In the genomic region with DNA sequence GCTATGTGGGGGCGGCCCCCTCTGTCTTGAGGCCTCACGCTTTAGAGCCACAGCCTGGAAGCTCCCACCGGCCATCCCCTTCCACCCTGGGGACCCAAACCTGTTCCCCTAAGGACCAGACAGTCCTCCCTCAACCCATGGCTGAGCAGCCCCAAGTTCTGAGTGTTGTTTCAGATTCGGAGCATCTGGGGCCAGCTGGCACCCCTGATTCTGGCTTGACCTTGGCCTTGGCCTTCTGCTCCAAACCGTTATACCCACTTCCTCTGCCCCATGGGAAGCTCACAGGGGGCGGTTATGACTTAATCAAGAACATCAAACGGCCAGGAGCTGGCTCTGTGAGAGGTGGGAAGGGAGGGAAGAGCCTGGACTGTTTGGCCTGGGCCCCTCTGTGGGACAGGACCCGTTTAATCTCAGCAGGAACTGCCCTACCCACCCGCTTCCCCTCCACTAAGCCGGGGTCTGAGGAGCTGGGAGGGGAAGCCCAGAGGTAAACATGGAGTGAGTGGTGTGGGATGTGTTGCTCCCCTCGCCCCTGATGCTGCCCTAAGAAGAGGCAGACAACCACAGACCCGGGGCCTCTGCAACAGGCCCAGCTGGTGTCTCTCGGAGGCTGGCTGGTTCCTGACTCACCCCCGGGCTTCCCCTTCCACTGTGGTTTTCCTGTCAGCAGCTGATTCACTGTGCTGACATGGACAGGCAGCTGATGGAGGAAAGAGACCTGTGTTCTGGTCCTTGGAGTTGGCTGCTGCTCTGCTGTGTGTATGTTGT, we compare ENCODE assay signal across 8 cellular contexts. TPM values are rescaled to one million over a fixed set of nuclear protein-coding genes. Genes with fewer than 3 reads are reported as not detected.
DNase-seq lines count a peak whose midpoint lies in the region; ATAC-seq and TF ChIP-seq lines count a peak whose summit lies in the region.

No MANE protein-coding gene starts in this region.

- H3K36me3 ChIP-seq in SJSA1 = no peaks in the 10 kb centered on the region
- no peaks in the 10 kb centered on the region for H3K36me3 ChIP-seq in heart right ventricle
- H3K36me3 ChIP-seq in spleen = peaks cover 0 to 18% (median 0%) of the 10 kb centered on the region in 6 donors

- H4K8ac ChIP-seq in H9 (replicated peaks; ENCODE audit: insufficient read length, low read depth, low read length) = no peak overlapping the region

- H3K9me3 Mint-ChIP-seq in H9 = no peaks in the 10 kb centered on the region; a peak in 1 of 5 replicates

- no peak overlapping the region for H3K4ac ChIP-seq in H9 (ENCODE audit: low read depth, low read length)

- H3K27me3 Mint-ChIP-seq in H9 (ENCODE audit: low read depth) = peaks cover 30% of the 10 kb centered on the region

- no peak overlapping the region for H3K4me3 ChIP-seq in SJSA1
- peak overlapping the region in 2 of 10 donors; percentile 9 to 28 for H3K4me3 ChIP-seq in heart right ventricle
- peak overlapping the region in 5 of 8 donors; percentile 11 to 76 (median 22) for H3K4me3 ChIP-seq in spleen

- H2BK15ac ChIP-seq in H9 (ENCODE audit: low read depth, low read length) = no peak overlapping the region

- no peaks in the 10 kb centered on the region for H3K79me2 ChIP-seq in H9 (ENCODE audit: insufficient read depth, low read length)

- no peak overlapping the region for H2BK20ac ChIP-seq in H9 (ENCODE audit: low read depth, low read length, poor library complexity, severe bottlenecking)

- 36 to 46% methylated on average over 14 of the region's 14 CpGs for WGBS in heart right ventricle, 2 donors
- 6 to 13% (median 10%) methylated on average over 9 to 14 of the region's 14 CpGs for WGBS in spleen, 5 donors
- WGBS in H9 (ENCODE audit: extremely low coverage, insufficient read length, low lambda C conversion rate) = no CpG with 5 or more reads among the region's 14 CpGs

- H3K9me3 ChIP-seq in SJSA1 (replicated peaks) (no peaks in the 10 kb centered on the region), heart right ventricle (no peaks in the 10 kb centered on the region), spleen (no peaks in the 10 kb centered on the region), H9 (ENCODE audit: control insufficient read depth, low read depth, low read length) (no peaks in the 10 kb centered on the region)

- H2AK5ac ChIP-seq in H9 (ENCODE audit: insufficient read length, low read length) = no peak overlapping the region

- H3K23ac ChIP-seq in H9 (ENCODE audit: insufficient read length, low read depth, low read length) = no peak overlapping the region

- H3K4me3 Mint-ChIP-seq in H9 = no peak overlapping the region

- H3K36me3 Mint-ChIP-seq in H9 (ENCODE audit: insufficient read depth in 1 of 3, low read depth in 3 of 3) = no peaks in the 10 kb centered on the region; a peak in 1 of 7 replicates

- intact Hi-C loops in heart right ventricle (cut with DNase I) (loop anchor here in 6 of 10 donors (5.0 to 10.0 kb wide), 4 partner anchors 33 to 536 kb away; partner anchors contain the start of gene TSPAN18 (in 1 of the 6)), spleen (cut with DNase I; ENCODE audit: low total_unique reads) (loop anchor here (5.0 kb wide), 1 partner anchor 33 kb away; no protein-coding TSS in a partner anchor)

- peak; percentile 47 for ATAC-seq in GM18870 (IDR thresholded peaks at IDR 0.05; ENCODE audit: unreplicated experiment)
- ATAC-seq in HG03064 (IDR thresholded peaks at IDR 0.05; ENCODE audit: low read depth, unreplicated experiment) = peak; percentile 43
- peak in 4 of 8 donors; percentile 3 to 31 (median 20) for ATAC-seq in heart right ventricle

- no peak overlapping the region for H3K18ac ChIP-seq in H9 (ENCODE audit: insufficient read length, low read depth, low read length)

- H3K4me1 ChIP-seq in SJSA1 (replicated peaks) (peaks cover 53% of the 10 kb centered on the region), heart right ventricle (peaks cover 15 to 94% (median 69%) of the 10 kb centered on the region in 9 donors), spleen (peaks cover 45 to 96% (median 92%) of the 10 kb centered on the region in 6 donors), H9 (ENCODE audit: insufficient read depth, low read length) (no peaks in the 10 kb centered on the region; the same call in 1 of the 2 replicates)

- no peak overlapping the region for H2BK12ac ChIP-seq in H9 (ENCODE audit: insufficient read length, low read depth, low read length)

- no peak overlapping the region for H3T11ph ChIP-seq in H9 (ENCODE audit: low read length)

- H3K14ac ChIP-seq in H9 (ENCODE audit: insufficient read depth, low read length) = no peak overlapping the region

- TF ChIP-seq POLR2A in spleen (IDR thresholded peaks at IDR 0.05) = peak in 1 of 3 donors; percentile 29

- peaks cover 41 to 43% of the 10 kb centered on the region in 2 experiments for H3K4me1 Mint-ChIP-seq in H9

- H3K23me2 ChIP-seq in H9 (ENCODE audit: insufficient read length, low read depth, low read length, poor library complexity, severe bottlenecking) = peaks cover 9% of the 10 kb centered on the region

- H4K20me1 ChIP-seq in H9 (ENCODE audit: control insufficient read depth, insufficient read depth, insufficient read length) = no peaks in the 10 kb centered on the region

- TF ChIP-seq CTCF in heart right ventricle (IDR thresholded peaks at IDR 0.05) = no peak
- TF ChIP-seq CTCF in spleen (IDR thresholded peaks at IDR 0.05 in 8 of 11, conservative IDR thresholded peaks at IDR 0.05 in 3 of 11) = no peak
- no peak for TF ChIP-seq CTCF in H9 (conservative IDR thresholded peaks at IDR 0.05)

- DNase-seq in SJSA1 (ENCODE audit: low read depth in 1 of 2, low spot score in 2 of 2) = peak; percentile 92 to 97
- peak; percentile 87 for DNase-seq in activated naive CD4-positive, alpha-beta T cell treated with anti-CD3 and anti-CD28 coated beads, Interleukin-2, amount 50 U/mL, for 16 hours
- DNase-seq in heart right ventricle = peak; percentile 54 to 72
- DNase-seq in spleen = peak; percentile 95
- DNase-seq in DMS153 treated with DMSO at 0.1 percent for 48 hours (lab: John Stamatoyannopoulos, UW; ENCODE audit: unreplicated experiment) = no peak
- no peak for DNase-seq in H9

- H3K4me2 ChIP-seq in H9 (ENCODE audit: insufficient read depth, insufficient read length, low read length) = no peak overlapping the region

- H3K27ac ChIP-seq in SJSA1 (peak overlapping the region; percentile 78), heart right ventricle (peak overlapping the region; percentile 0 to 98 (median 78)), spleen (peak overlapping the region; percentile 31 to 95 (median 88)), H9 (ENCODE audit: insufficient read length, low read depth, low read length) (no peak overlapping the region)

- H3K27me3 ChIP-seq in SJSA1 (replicated peaks) = no peaks in the 10 kb centered on the region
- H3K27me3 ChIP-seq in heart right ventricle = no peaks in the 10 kb centered on the region
- H3K27me3 ChIP-seq in spleen (replicated peaks in 1 of 7) = no peaks in the 10 kb centered on the region
- H3K27me3 ChIP-seq in H9 (ENCODE audit: insufficient read depth, low read length) = no peaks in the 10 kb centered on the region; the same call in 1 of the 2 replicates

- no peak overlapping the region for H3K27ac Mint-ChIP-seq in H9

- H3K79me1 ChIP-seq in H9 (ENCODE audit: insufficient read depth, low read depth, low read length, poor library complexity, severe bottlenecking) = no peaks in the 10 kb centered on the region

- no peak overlapping the region for H4K5ac ChIP-seq in H9 (ENCODE audit: insufficient read length, low read depth, low read length)

- H3K56ac ChIP-seq in H9 (ENCODE audit: insufficient read length, low read depth, low read length) = no peak overlapping the region

- H2AFZ ChIP-seq in H9 (ENCODE audit: low read length) = no peak overlapping the region

- H4K91ac ChIP-seq in H9 (ENCODE audit: insufficient read length, low read depth, low read length) = no peak overlapping the region

- H3K9ac ChIP-seq in H9 (ENCODE audit: extremely low read depth, insufficient read length, low read length) = no peak overlapping the region

- no peak overlapping the region for H2BK5ac ChIP-seq in H9 (ENCODE audit: insufficient read length, low read length)

- no peak overlapping the region for H2BK120ac ChIP-seq in H9 (ENCODE audit: low read depth, low read length, poor library complexity, severe bottlenecking)

RNA-seq across cellular contexts. Expression of gene CD82, which starts 3.4 kb away (rescaled TPM):
- 14.5 and 15.5 TPM in 2 replicates for total RNA-seq in SJSA1 (2014; rRNA removed; shearing (Covaris generic))
- total RNA-seq in heart right ventricle (10 to 100 TPM; 25.8 to 66.7 (median 35.2) TPM), spleen (100 to 1,000 TPM in 4 of 7 donors, 10 to 100 TPM in 3; 65.3 to 174 (median 125) TPM), H9 (2021) (4.5 and 5.9 TPM in 2 replicates)
- polyA plus RNA-seq in heart right ventricle (10 to 100 TPM; 18.5 to 70.4 TPM), spleen (100 to 1,000 TPM in 1 of 3 donors, 10 to 100 TPM in 2; 27.8 to 111 (median 35.3) TPM)

Comparison
In these comparisons a context has a peak if more than half of its experiments do, and no peak if none do; other contexts are left out.
1. DNase-seq: peak in SJSA1 (2 of 2), activated naive CD4-positive, alpha-beta T cell treated with anti-CD3 and anti-CD28 coated beads, Interleukin-2, amount 50 U/mL, for 16 hours (single experiment), heart right ventricle (2 of 2) and spleen (single experiment); none in DMS153 treated with DMSO at 0.1 percent for 48 hours (single experiment) and H9 (single experiment).